Comparison of ENCODE assay signal across 28 cellular contexts in the genomic region with DNA sequence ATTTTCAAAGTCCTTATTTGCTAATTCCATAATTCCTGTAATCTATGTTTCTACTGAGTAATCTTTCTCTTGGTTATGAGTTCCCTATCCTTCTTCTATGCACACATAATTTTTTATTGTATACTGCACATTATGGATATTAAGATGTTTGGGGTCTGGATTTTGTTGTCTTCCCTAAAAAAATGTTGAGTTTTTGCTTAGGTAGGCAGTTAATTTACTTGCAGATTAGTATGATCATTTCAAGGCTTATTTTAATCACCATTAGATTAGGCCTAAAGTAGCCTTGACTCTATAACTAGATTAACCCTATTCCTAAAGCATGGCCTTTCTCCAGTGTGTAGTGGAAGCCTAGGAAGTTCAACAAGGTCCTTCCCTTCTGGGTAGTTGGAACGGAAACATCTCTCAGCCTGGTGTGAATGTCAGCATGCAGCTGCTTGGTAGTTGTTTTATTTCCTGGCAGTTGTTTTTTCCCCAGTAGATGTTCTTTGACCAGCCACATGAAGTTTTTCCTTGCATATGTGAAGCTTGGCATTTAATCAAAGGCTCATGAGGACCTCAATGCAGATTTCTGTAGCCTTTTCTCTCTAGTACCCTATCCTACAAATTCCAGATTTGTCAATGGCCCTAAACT.
"Had no signal": no experiment of that assay in that cellular context is flagged by ENCODE, and none has a peak within 500 bp of the region (broad histone marks: within the 10 kb centered on the region; RNA-seq: fewer than 3 reads in every experiment).

No MANE protein-coding gene starts in this region.

- DNase-seq: activated CD4-positive, alpha-beta memory T cell treated with anti-CD3 and anti-CD28 coated beads for 36 hours; activated CD4-positive, alpha-beta T cell treated with anti-CD3 and anti-CD28 coated beads for 36 hours; activated CD4-positive, alpha-beta T cell treated with anti-CD3 and anti-CD28 coated beads, Interleukin-2, amount 10 ng/mL, durations not matched to agents 24 days and 14 days; activated CD4-positive, CD25-positive, alpha-beta regulatory T cell; activated CD4-positive, CD25-positive, alpha-beta regulatory T cell treated with anti-CD3 and anti-CD28 coated beads, Interleukin-2, amount 50 U/mL, for 72 hours; activated CD8-positive, alpha-beta memory T cell treated with anti-CD3 and anti-CD28 coated beads, Interleukin-2, amount 10 ng/mL, durations not matched to agents 7 days and 5 days; activated CD8-positive, alpha-beta memory T cell treated with anti-CD3 and anti-CD28 coated beads, Interleukin-2, amount 50 U/mL, for 4 hours; activated CD8-positive, alpha-beta T cell treated with anti-CD3 and anti-CD28 coated beads, Interleukin-2, amount 10 ng/mL, durations not matched to agents 7 days and 5 days; activated gamma-delta T cell; activated naive CD4-positive, alpha-beta T cell; activated naive CD4-positive, alpha-beta T cell treated with anti-CD3 and anti-CD28 coated beads, Interleukin-2, amount 10 ng/mL, durations not matched to agents 7 days and 5 days; activated naive CD8-positive, alpha-beta T cell treated with anti-CD3 and anti-CD28 coated beads, Interleukin-2, amount 10 ng/mL, durations not matched to agents 7 days and 5 days; activated T-cell treated with anti-CD3 and anti-CD28 coated beads, Interleukin-2, amount 50 U/mL, for 1 hour; activated T-cell treated with anti-CD3 and anti-CD28 coated beads, Interleukin-2, amount 50 U/mL, for 48 hours; central memory CD4-positive, alpha-beta T cell; cerebellar nuclear complex; colonic mucosa; effector CD4-positive, alpha-beta T cell; effector memory CD8-positive, alpha-beta T cell; foreskin fibroblast; head of caudate nucleus; T-helper 2 cell had no signal

- H3K4me3 ChIP-seq: ascending aorta, breast epithelium, cardiac muscle cell, colonic mucosa had no signal

- ATAC-seq: activated CD4-positive, alpha-beta T cell treated with anti-CD3 and anti-CD28 coated beads for 36 hours; activated CD8-positive, alpha-beta memory T cell treated with anti-CD3 and anti-CD28 coated beads, Interleukin-2, amount 10 ng/mL, durations not matched to agents 7 days and 5 days; activated CD8-positive, alpha-beta T cell treated with anti-CD3 and anti-CD28 coated beads, Interleukin-2, amount 10 ng/mL, durations not matched to agents 7 days and 5 days; activated naive CD4-positive, alpha-beta T cell treated with anti-CD3 and anti-CD28 coated beads, Interleukin-2, amount 50 U/mL, for 72 hours; effector memory CD8-positive, alpha-beta T cell; esophagus mucosa had no signal

- H3K36me3 ChIP-seq: ascending aorta, breast epithelium, cardiac muscle cell, colonic mucosa had no signal

- FAIRE-seq: frontal cortex had no signal

- H3K27ac ChIP-seq: ascending aorta, breast epithelium, cardiac muscle cell, colonic mucosa had no signal

- H3K4me1 ChIP-seq: breast epithelium, colonic mucosa had no signal

- H3K9me3 ChIP-seq: breast epithelium, colonic mucosa had no signal

- H3K27me3 ChIP-seq: ascending aorta, breast epithelium, colonic mucosa had no signal
